1 cellular context compared by ENCODE assay signal in the genomic region with DNA sequence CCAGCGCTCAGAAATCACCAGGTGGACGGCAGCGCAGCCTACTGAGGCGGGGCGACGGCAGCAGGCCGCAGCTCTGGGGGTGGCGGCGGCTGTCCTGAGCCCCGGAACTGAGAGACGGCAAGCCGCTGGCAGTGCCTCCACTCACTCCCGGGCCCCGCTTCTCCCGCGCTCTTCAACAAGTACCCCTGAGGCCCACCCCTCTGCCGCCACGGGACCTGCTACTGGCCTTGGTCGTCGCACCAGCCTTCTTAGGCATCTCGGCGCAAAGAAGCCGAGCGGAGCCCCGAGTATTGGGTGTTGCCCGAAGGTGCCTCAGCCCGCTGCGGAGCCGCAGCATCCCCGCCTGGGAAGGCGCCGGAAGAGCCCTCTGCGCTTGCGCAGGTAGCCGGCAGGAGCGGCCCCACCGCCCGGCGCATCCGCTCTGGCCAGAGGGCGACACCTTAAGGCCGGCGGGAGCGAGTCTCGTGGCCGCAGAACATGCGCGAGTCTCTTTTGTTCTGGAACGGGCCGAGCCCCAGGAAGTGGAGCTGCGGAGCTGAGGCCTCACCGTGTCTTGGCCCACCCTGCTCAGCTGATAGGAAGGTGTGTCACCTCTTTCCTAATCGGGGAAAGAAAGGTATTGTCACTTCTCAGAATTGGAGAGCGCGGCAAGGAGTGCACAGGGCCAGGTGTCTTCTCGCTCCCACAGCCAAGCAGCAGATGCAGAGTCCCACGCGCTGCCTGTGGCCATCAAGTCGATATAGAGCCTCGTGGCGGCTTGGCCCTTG.
A peak's percentile ranks its signal among the peaks of the same experiment; 100 is the strongest.
TF ChIP-seq lines count a peak whose summit lies in the region.

A gene (minus strand): TSS at position 369 of the 767 bp plus-strand sequence. CDS start 32 bp downstream, at position 337.

TF ChIP-seq in GM12878, 131 proteins besides CTCF, POLR2A, EP300 and RAD21 (continued from another document):
- TF ChIP-seq, protein P1, sequence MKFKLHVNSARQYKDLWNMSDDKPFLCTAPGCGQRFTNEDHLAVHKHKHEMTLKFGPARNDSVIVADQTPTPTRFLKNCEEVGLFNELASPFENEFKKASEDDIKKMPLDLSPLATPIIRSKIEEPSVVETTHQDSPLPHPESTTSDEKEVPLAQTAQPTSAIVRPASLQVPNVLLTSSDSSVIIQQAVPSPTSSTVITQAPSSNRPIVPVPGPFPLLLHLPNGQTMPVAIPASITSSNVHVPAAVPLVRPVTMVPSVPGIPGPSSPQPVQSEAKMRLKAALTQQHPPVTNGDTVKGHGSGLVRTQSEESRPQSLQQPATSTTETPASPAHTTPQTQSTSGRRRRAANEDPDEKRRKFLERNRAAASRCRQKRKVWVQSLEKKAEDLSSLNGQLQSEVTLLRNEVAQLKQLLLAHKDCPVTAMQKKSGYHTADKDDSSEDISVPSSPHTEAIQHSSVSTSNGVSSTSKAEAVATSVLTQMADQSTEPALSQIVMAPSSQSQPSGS (IDR thresholded peaks at IDR 0.05; ENCODE audit: low read length): no peak
- no peak for TF ChIP-seq JUND (IDR thresholded peaks at IDR 0.05; ENCODE audit: low read depth, low read length)
- TF ChIP-seq CREB1 (IDR thresholded peaks at IDR 0.05; ENCODE audit: low read depth): peak; percentile 45; the same call in 1 of the 2 replicates
- TF ChIP-seq, protein P2, sequence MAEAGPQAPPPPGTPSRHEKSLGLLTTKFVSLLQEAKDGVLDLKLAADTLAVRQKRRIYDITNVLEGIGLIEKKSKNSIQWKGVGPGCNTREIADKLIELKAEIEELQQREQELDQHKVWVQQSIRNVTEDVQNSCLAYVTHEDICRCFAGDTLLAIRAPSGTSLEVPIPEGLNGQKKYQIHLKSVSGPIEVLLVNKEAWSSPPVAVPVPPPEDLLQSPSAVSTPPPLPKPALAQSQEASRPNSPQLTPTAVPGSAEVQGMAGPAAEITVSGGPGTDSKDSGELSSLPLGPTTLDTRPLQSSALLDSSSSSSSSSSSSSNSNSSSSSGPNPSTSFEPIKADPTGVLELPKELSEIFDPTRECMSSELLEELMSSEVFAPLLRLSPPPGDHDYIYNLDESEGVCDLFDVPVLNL (IDR thresholded peaks at IDR 0.05; ENCODE audit: low read depth, low read length): no peak
- no peak for TF ChIP-seq BCL11A (IDR thresholded peaks at IDR 0.05; ENCODE audit: low read depth, low read length)
